10 cellular contexts compared by ENCODE assay signal in the genomic region with DNA sequence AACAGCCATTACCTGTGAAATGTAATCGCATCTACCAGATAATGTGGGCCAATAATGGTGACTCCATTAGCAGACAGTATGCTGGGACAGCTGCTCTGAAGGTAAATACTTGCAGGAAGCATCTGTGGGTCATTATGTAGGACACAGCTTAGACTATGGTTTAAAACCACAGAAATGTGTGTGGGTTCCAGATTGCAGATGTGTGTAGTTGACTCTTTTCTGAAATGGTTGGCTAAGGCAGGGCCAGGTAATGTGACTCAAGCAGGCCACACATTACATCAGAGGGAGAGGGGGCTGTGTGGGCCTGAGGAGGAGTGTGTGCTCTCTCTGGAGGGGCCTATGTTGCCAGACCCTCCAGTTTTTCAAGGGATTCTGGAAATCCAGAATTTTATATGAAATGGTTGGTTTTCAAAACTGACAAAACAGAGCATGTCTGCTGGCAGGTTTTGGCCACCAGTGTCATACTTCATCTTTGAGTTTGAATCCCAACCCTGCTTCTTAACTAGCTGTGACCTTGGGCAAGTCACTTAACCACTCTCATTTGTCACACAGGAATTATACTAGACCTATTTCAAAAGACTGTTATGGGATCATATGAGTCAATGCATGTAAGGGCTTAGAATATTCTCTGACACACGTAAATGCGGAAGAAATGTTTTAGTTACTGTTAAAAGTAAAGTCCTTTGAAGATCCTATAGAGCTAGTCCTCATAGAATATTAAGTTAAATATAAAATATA.
A peak's percentile ranks its signal among the peaks of the same experiment; 100 is the strongest.
DNase-seq lines count a peak whose midpoint lies in the region; ATAC-seq and TF ChIP-seq lines count a peak whose summit lies in the region.
"Had no signal": no experiment of that assay in that cellular context is flagged by ENCODE, and none has a peak within 500 bp of the region (broad histone marks: within the 10 kb centered on the region; RNA-seq: fewer than 3 reads in every experiment).

No MANE protein-coding gene starts in this region.

- H3K4me1 ChIP-seq in SK-N-SH (ENCODE audit: control insufficient read depth in 1 of 2, insufficient read depth in 2 of 2, low read depth in 1 of 2, low read length in 1 of 2), result peaks cover 0 to 4% of the 10 kb centered on the region in 2 experiments; a peak in 1 of 4 replicates

- no peaks in the 10 kb centered on the region for H3K27me3 ChIP-seq in SK-N-SH (ENCODE audit: insufficient read depth)

- H3K9me3 ChIP-seq in SK-N-SH, result no peaks in the 10 kb centered on the region
- H3K9me3 ChIP-seq: left ventricle myocardium inferior had no signal

- ATAC-seq in HG02885 (IDR thresholded peaks at IDR 0.05; ENCODE audit: poor library complexity, unreplicated experiment) (peak; percentile 96), GM18907 (IDR thresholded peaks at IDR 0.05; ENCODE audit: unreplicated experiment) (no peak), HG03439 (IDR thresholded peaks at IDR 0.05; ENCODE audit: unreplicated experiment) (no peak)

- TF ChIP-seq EP300 in SK-N-SH (IDR thresholded peaks at IDR 0.05; ENCODE audit: borderline replicate concordance in 1 of 2, low read depth in 1 of 2, low read length in 1 of 2), result no peak

- no peak overlapping the region for H2AFZ ChIP-seq in SK-N-SH (ENCODE audit: low read depth)

- peak; percentile 15 for DNase-seq in DMS53 (lab: John Stamatoyannopoulos, UW)
- no peak for DNase-seq in DMS53 treated with DMSO at 0.1 percent for 48 hours (lab: John Stamatoyannopoulos, UW; ENCODE audit: unreplicated experiment)
- DNase-seq in SK-N-SH, result no peak
- DNase-seq in kidney tubule cell (ENCODE audit: low spot score), result peak; percentile 68
- no peak for DNase-seq in OCI-M2 (lab: John Stamatoyannopoulos, UW; ENCODE audit: unreplicated experiment)
- DNase-seq: activated naive CD4-positive, alpha-beta T cell treated with anti-CD3 and anti-CD28 coated beads for 36 hours; left ventricle myocardium inferior had no signal

- no peak overlapping the region for H3K9ac ChIP-seq in SK-N-SH

- 97% methylated on average over 3 of the region's 3 CpGs for WGBS in SK-N-SH (ENCODE audit: low lambda C conversion rate)

- no peaks in the 10 kb centered on the region; the same call in 1 of the 2 replicates for H3K79me2 ChIP-seq in SK-N-SH (ENCODE audit: insufficient read depth)

- no peak for TF ChIP-seq CTCF in SK-N-SH (IDR thresholded peaks at IDR 0.05)

- no peak overlapping the region for H3K4me3 ChIP-seq in SK-N-SH (ENCODE audit: low read depth in 2 of 2, low read length in 1 of 2)
- H3K4me3 ChIP-seq: left ventricle myocardium inferior had no signal

- H3F3A ChIP-seq in SK-N-SH (replicated peaks; ENCODE audit: insufficient read depth), result peaks cover under 1% of the 10 kb centered on the region

- CTCF ChIA-PET in SK-N-SH (lab: Yijun Ruan, JAX), result no interaction called here

- H4K20me1 ChIP-seq in SK-N-SH (ENCODE audit: insufficient read depth), result no peaks in the 10 kb centered on the region

- no peaks in the 10 kb centered on the region for H3K9me2 ChIP-seq in SK-N-SH

- H3K36me3 ChIP-seq in SK-N-SH (replicated peaks in 1 of 2; ENCODE audit: control insufficient read depth in 1 of 2, insufficient read depth in 2 of 2, low read length in 1 of 2), result peaks cover 30 to 31% of the 10 kb centered on the region in 2 experiments

- no peak overlapping the region for H3K4me2 ChIP-seq in SK-N-SH

- TF ChIP-seq RAD21 in SK-N-SH (IDR thresholded peaks at IDR 0.05; ENCODE audit: low read length), result no peak

- H3K27ac ChIP-seq in SK-N-SH (ENCODE audit: low read depth in 2 of 2, low read length in 1 of 2), result no peak overlapping the region
- H3K27ac ChIP-seq: left ventricle myocardium inferior had no signal

- POLR2A ChIA-PET in SK-N-SH (lab: Yijun Ruan, JAX), result no interaction called here

TF ChIP-seq in SK-N-SH, 30 proteins besides CTCF, POLR2A, EP300 and RAD21:
- TF ChIP-seq RFX5 (IDR thresholded peaks at IDR 0.05; ENCODE audit: low read length) (no peak), TCF12 (IDR thresholded peaks at IDR 0.05) (peak; percentile 72)
TF ChIP-seq in SK-N-SH: peak in this region for 1.

Comparison
In these comparisons a context has a peak if more than half of its experiments do, and no peak if none do; other contexts are left out.
1. DNase-seq: peak in DMS53 (single experiment) and kidney tubule cell (single experiment); none in DMS53 treated with DMSO at 0.1 percent for 48 hours (single experiment), SK-N-SH (single experiment) and OCI-M2 (single experiment).